Comparison of ENCODE assay signal across 9 cellular contexts in genomic region chr3:170418422-170419300, GRCh38. TPM values are rescaled to one million over a fixed set of nuclear protein-coding genes. Genes with fewer than 3 reads are reported as not detected.
DNase-seq lines count a peak whose midpoint lies in the region; ATAC-seq and TF ChIP-seq lines count a peak whose summit lies in the region.
"Had no signal": no experiment of that assay in that cellular context is flagged by ENCODE, and none has a peak within 500 bp of the region (broad histone marks: within the 10 kb centered on the region; RNA-seq: fewer than 3 reads in every experiment).

CLDN11 (plus strand) TSS chr3:170418868; CDS start chr3:170419067, 199 bp downstream.

- H3K27ac ChIP-seq in effector memory CD4-positive, alpha-beta T cell (ENCODE audit: insufficient read depth, low read length, poor library complexity, severe bottlenecking) = no peak within 1 kb of the TSS
- H3K27ac ChIP-seq in stomach smooth muscle (ENCODE audit: low read length) = no peak within 1 kb of the TSS

- ATAC-seq in GM19455 (IDR thresholded peaks at IDR 0.05; ENCODE audit: unreplicated experiment) (no peak), HG02840 (IDR thresholded peaks at IDR 0.05; ENCODE audit: low FRiP score, unreplicated experiment) (no peak)

- H3K36me3 ChIP-seq in effector memory CD4-positive, alpha-beta T cell (ENCODE audit: control insufficient read depth, insufficient read depth, low read length) = no peaks in the 10 kb centered on the region
- no peaks in the 10 kb centered on the region for H3K36me3 ChIP-seq in stomach smooth muscle (ENCODE audit: control insufficient read depth in 2 of 2, insufficient read depth in 2 of 2, low read length in 2 of 2)

- no peaks in the 10 kb centered on the region for H3K9me3 ChIP-seq in effector memory CD4-positive, alpha-beta T cell (ENCODE audit: control insufficient read depth, low read length)
- no peaks in the 10 kb centered on the region for H3K9me3 ChIP-seq in stomach smooth muscle (ENCODE audit: control insufficient read depth in 2 of 2, low read length in 2 of 2)

- whole genome bisulfite sequencing in lower leg skin, 2 donors = 8 to 10% methylated on average over 28 to 36 of the region's 73 CpGs

- peak within 1 kb of the TSS; percentile 28 for H3K4me3 ChIP-seq in effector memory CD4-positive, alpha-beta T cell (ENCODE audit: insufficient read depth, low read depth, low read length, poor library complexity, severe bottlenecking)
- H3K4me3 ChIP-seq in lower leg skin (ENCODE audit: low read depth, poor library complexity, severe bottlenecking) (peak within 1 kb of the TSS; percentile 4), stomach smooth muscle (ENCODE audit: low read length in 2 of 2) (peak within 1 kb of the TSS; percentile 62 to 72)

- peak; percentile 37 to 43 for DNase-seq in NCI-H187 (lab: John Stamatoyannopoulos, UW)
- no peak for DNase-seq in NCI-H187 treated with DMSO at 0.1 percent for 48 hours (lab: John Stamatoyannopoulos, UW)
- peak; percentile 97 for DNase-seq in NCI-H69 (lab: John Stamatoyannopoulos, UW)
- no peak for DNase-seq in effector memory CD4-positive, alpha-beta T cell
- DNase-seq in lower leg skin (ENCODE audit: low spot score in 2 of 2) = no peak
- DNase-seq: DND-41 had no signal

- H3K4me1 ChIP-seq in effector memory CD4-positive, alpha-beta T cell (ENCODE audit: control insufficient read depth, insufficient read depth, low read length, poor library complexity, severe bottlenecking) = peaks cover 19% of the 10 kb centered on the region
- H3K4me1 ChIP-seq in stomach smooth muscle (ENCODE audit: control insufficient read depth, insufficient read depth, low read length) = peaks cover 17% of the 10 kb centered on the region

- peaks cover 24% of the 10 kb centered on the region for H3K27me3 ChIP-seq in effector memory CD4-positive, alpha-beta T cell (replicated peaks; ENCODE audit: control insufficient read depth, insufficient read depth, low read length, poor library complexity, severe bottlenecking)
- peaks cover 28 to 38% of the 10 kb centered on the region in 2 donors for H3K27me3 ChIP-seq in stomach smooth muscle (ENCODE audit: control insufficient read depth in 1 of 2, insufficient read depth in 2 of 2, low read length in 2 of 2)

- H3K9ac ChIP-seq in stomach smooth muscle (ENCODE audit: low read length in 2 of 2) = peak within 1 kb of the TSS in 1 of 2 donors; percentile 13

- TF ChIP-seq POLR2A in lower leg skin (IDR thresholded peaks at IDR 0.05) = no peak

- no peak for TF ChIP-seq CTCF in lower leg skin (IDR thresholded peaks at IDR 0.05)

- intact Hi-C loops in lower leg skin (cut with DNase I; ENCODE audit: low total_unique reads) = no loop called here

RNA-seq across cellular contexts. Expression of gene CLDN11, which starts in this region (rescaled TPM):
- total RNA-seq in lower leg skin = 1 to 10 TPM; 1.5 to 4.0 (median 3.1) TPM

Comparison
In these comparisons a context has a peak if more than half of its experiments do, and no peak if none do; other contexts are left out.
1. DNase-seq: peak in NCI-H187 (2 of 2) and NCI-H69 (single experiment); none in NCI-H187 treated with DMSO at 0.1 percent for 48 hours (single experiment), effector memory CD4-positive, alpha-beta T cell (0 of 3) and lower leg skin (0 of 2).
2. H3K4me3 ChIP-seq: peak in every context shown above with its lines; median percentile 67 in stomach smooth muscle; 28 in effector memory CD4-positive, alpha-beta T cell; 4 in lower leg skin.